In the genomic region with DNA sequence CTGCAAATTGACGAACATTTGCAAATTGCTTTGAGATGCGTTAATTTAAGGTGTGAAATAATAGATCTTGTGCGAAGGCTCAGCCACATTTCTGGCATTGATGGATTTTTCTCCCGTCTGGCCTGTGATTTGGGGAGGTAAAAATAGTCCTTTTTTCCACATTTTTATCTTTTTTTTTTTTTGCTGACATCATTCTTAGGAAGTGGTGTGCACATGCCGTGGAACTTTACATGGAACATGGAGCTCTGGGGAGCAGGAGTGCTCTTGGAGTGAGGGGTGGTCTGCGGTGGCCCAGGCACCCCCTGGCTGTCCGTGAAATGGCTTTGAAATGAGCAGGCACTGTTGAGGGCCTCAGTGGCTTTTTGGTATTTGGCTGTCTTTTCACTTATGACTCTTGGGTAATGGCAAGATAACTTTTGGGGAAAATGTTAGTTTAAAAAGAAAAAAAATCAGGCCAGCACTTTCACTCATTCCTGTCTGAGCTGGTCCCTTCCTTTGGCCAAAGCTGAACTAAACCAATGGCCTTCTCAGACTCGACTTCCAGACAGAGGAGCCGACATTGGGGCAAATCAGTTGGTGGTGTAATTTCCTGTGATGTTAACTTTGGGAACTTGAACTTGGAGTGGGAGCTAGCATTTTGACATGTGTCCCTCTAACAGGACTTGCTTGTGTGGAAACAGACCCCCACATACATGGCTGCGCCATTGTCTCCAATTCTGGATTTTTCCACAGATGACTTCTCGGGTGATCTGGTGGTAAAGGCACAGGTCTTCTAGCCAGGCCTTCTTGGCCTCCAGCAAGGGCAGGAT, we compare ENCODE assay signal across 9 cellular contexts. TPM values are rescaled to one million over a fixed set of nuclear protein-coding genes. Genes with fewer than 3 reads are reported as not detected.
A peak's percentile ranks its signal among the peaks of the same experiment; 100 is the strongest.
DNase-seq lines count a peak whose midpoint lies in the region; ATAC-seq and TF ChIP-seq lines count a peak whose summit lies in the region.
"Had no signal": no experiment of that assay in that cellular context is flagged by ENCODE, and none has a peak within 500 bp of the region (broad histone marks: within the 10 kb centered on the region; RNA-seq: fewer than 3 reads in every experiment).

No MANE protein-coding gene starts in this region.

- DNase-seq in MG63, result no peak
- DNase-seq in choroid plexus epithelial cell (ENCODE audit: low read depth), result peak; percentile 19
- no peak for DNase-seq in tibial nerve (ENCODE audit: low spot score in 2 of 2)
- no peak for DNase-seq in C1 segment of cervical spinal cord (lab: John Stamatoyannopoulos, UW)

- no peak for TF ChIP-seq EP300 in tibial nerve (IDR thresholded peaks at IDR 0.05)

- H3K9me3 ChIP-seq in MG63 (no peaks in the 10 kb centered on the region), mucosa of stomach (ENCODE audit: control insufficient read depth, low read length) (no peaks in the 10 kb centered on the region), tibial nerve (no peaks in the 10 kb centered on the region)

- WGBS in tibial nerve, 2 donors, result 34 to 42% methylated on average over 11 of the region's 11 CpGs

- H3K4me1 ChIP-seq in mucosa of stomach (ENCODE audit: control insufficient read depth, insufficient read depth, low read length) (peaks cover 80% of the 10 kb centered on the region), tibial nerve (peaks cover 0 to 89% (median 69%) of the 10 kb centered on the region in 4 donors)

- H3K36me3 ChIP-seq in MG63 (peaks cover 45% of the 10 kb centered on the region), mucosa of stomach (ENCODE audit: control insufficient read depth, insufficient read depth, low read length) (no peaks in the 10 kb centered on the region), tibial nerve (no peaks in the 10 kb centered on the region)

- H3K27ac ChIP-seq in tibial nerve, result peak overlapping the region; percentile 82 to 98 (median 92)

- TF ChIP-seq POLR2A in tibial nerve (IDR thresholded peaks at IDR 0.05), result no peak

- peak overlapping the region; percentile 19 for H3K9ac ChIP-seq in mucosa of stomach (ENCODE audit: low read length)

- no peak for ATAC-seq in GM18520 (IDR thresholded peaks at IDR 0.05; ENCODE audit: unreplicated experiment)
- no peak for ATAC-seq in HG02938 (IDR thresholded peaks at IDR 0.05; ENCODE audit: unreplicated experiment)
- no peak for ATAC-seq in GM21717 (IDR thresholded peaks at IDR 0.05; ENCODE audit: unreplicated experiment)
- ATAC-seq: activated T-helper 17 cell treated with anti-CD3 and anti-CD28 coated beads, Interleukin-2, amount 50 U/mL, for 72 hours had no signal

- no peaks in the 10 kb centered on the region for H3K27me3 ChIP-seq in MG63
- no peaks in the 10 kb centered on the region for H3K27me3 ChIP-seq in mucosa of stomach (ENCODE audit: control insufficient read depth, insufficient read depth, low read length)
- H3K27me3 ChIP-seq in tibial nerve, result no peaks in the 10 kb centered on the region

- TF ChIP-seq CTCF in choroid plexus epithelial cell (conservative IDR thresholded peaks at IDR 0.05; ENCODE audit: low read depth, low read length) (no peak), tibial nerve (IDR thresholded peaks at IDR 0.05) (no peak)

- peak overlapping the region; percentile 28 for H3K4me3 ChIP-seq in MG63
- H3K4me3 ChIP-seq in choroid plexus epithelial cell (ENCODE audit: low read depth, low read length), result peak overlapping the region; percentile 8
- H3K4me3 ChIP-seq in mucosa of stomach (ENCODE audit: low read length), result no peak overlapping the region
- peak overlapping the region in 1 of 4 donors; percentile 11 for H3K4me3 ChIP-seq in tibial nerve

RNA-seq across cellular contexts. Expression of a gene that starts 4.2 kb away (rescaled TPM):
- 25.0 and 33.1 TPM in 2 replicates for total RNA-seq in MG63 (2014; rRNA removed; shearing (Covaris generic); ENCODE audit: low replicate concordance)
- 10 to 100 TPM; 25.3 to 53.1 (median 43.3) TPM for total RNA-seq in tibial nerve
